Comparison of ENCODE assay signal across 11 cellular contexts in genomic region chr7:80098795-80099194, GRCh38. TPM values are rescaled to one million over a fixed set of nuclear protein-coding genes. Genes with fewer than 3 reads are reported as not detected.
DNase-seq lines count a peak whose midpoint lies in the region; ATAC-seq and TF ChIP-seq lines count a peak whose summit lies in the region.
"Had no signal": no experiment of that assay in that cellular context is flagged by ENCODE, and none has a peak within 500 bp of the region (broad histone marks: within the 10 kb centered on the region; RNA-seq: fewer than 3 reads in every experiment).

No MANE protein-coding gene starts in this region.

- no peak overlapping the region for H3K4me3 Mint-ChIP-seq in neural progenitor cell

- dilution Hi-C loops in mammary epithelial cell (cut with HindIII; ENCODE audit: low sequenced_read_pairs): loop anchor here (5.0 kb wide), 1 partner anchor 34 kb away; the partner anchor contains the start of gene GNAI1

- peaks cover 6% of the 10 kb centered on the region for H3K9me3 Mint-ChIP-seq in neural progenitor cell

- H3K4me3 ChIP-seq in mammary epithelial cell (replicated peaks in 1 of 3; ENCODE audit: insufficient read depth in 1 of 3, low read depth in 2 of 3, low read length in 3 of 3): no peak overlapping the region
- H3K4me3 ChIP-seq in neural progenitor cell: no peak overlapping the region

- H3K4me2 ChIP-seq in mammary epithelial cell (ENCODE audit: insufficient read depth, low read depth, low read length): no peak overlapping the region
- H3K4me2 ChIP-seq in neural progenitor cell: no peak overlapping the region

- DNase-seq in DMS 273 (lab: John Stamatoyannopoulos, UW; ENCODE audit: unreplicated experiment): peak; percentile 33
- no peak for DNase-seq in DMS 273 treated with DMSO at 0.1 percent for 48 hours (lab: John Stamatoyannopoulos, UW)
- DNase-seq in mammary epithelial cell: no peak
- peak; percentile 33 for DNase-seq in neural progenitor cell (ENCODE audit: low spot score)
- DNase-seq in stimulated activated CD4-positive, alpha-beta T cell treated with anti-CD3 and anti-CD28 coated beads, Interleukin-12 subunit alpha, Interleukin-12 subunit beta, amount 100 ng/mL, for 4 hours: no peak
- DNase-seq in activated gamma-delta T cell treated with Interleukin-2 at 50 U/mL for 16 hours: no peak
- DNase-seq: 8988T, amygdala, SW 1271 had no signal

- H3K9me3 ChIP-seq in mammary epithelial cell (replicated peaks; ENCODE audit: insufficient read depth, low read length) (no peaks in the 10 kb centered on the region), neural progenitor cell (ENCODE audit: low read depth) (no peaks in the 10 kb centered on the region)

- intact Hi-C loops in mammary epithelial cell (cut with micrococcal nuclease): no loop called here

- H3K4me1 ChIP-seq in mammary epithelial cell (ENCODE audit: insufficient read depth, low read length): no peaks in the 10 kb centered on the region
- no peaks in the 10 kb centered on the region for H3K4me1 ChIP-seq in neural progenitor cell

- H3K36me3 Mint-ChIP-seq in neural progenitor cell: no peaks in the 10 kb centered on the region

- CTCF ChIA-PET in mammary epithelial cell (lab: Charles Lee; ENCODE audit: low non-redundant PET): no interaction called here

- no peaks in the 10 kb centered on the region for H3K27me3 ChIP-seq in mammary epithelial cell (ENCODE audit: insufficient read depth, low read length)
- no peaks in the 10 kb centered on the region for H3K27me3 ChIP-seq in neural progenitor cell

- ATAC-seq in HG03342 (IDR thresholded peaks at IDR 0.05; ENCODE audit: unreplicated experiment) (peak; percentile 76), HG02571 (IDR thresholded peaks at IDR 0.05; ENCODE audit: unreplicated experiment) (no peak)

- no peaks in the 10 kb centered on the region for H3F3A ChIP-seq in neural progenitor cell (ENCODE audit: low read depth)

- H4K20me1 ChIP-seq in mammary epithelial cell (ENCODE audit: insufficient read depth, low read length) (no peaks in the 10 kb centered on the region), neural progenitor cell (ENCODE audit: low read depth) (no peaks in the 10 kb centered on the region)

- H3K79me2 ChIP-seq in mammary epithelial cell (ENCODE audit: insufficient read depth, low read length): no peaks in the 10 kb centered on the region
- H3K79me2 ChIP-seq in neural progenitor cell (ENCODE audit: low read depth): no peaks in the 10 kb centered on the region

- no peaks in the 10 kb centered on the region for H3K27me3 Mint-ChIP-seq in neural progenitor cell (ENCODE audit: insufficient read depth, low read depth)

- TF ChIP-seq CTCF in mammary epithelial cell (conservative IDR thresholded peaks at IDR 0.05 in 1 of 2, IDR thresholded peaks at IDR 0.05 in 1 of 2; ENCODE audit: extremely low read depth in 1 of 2, insufficient read depth in 1 of 2, low read depth in 1 of 2, low read length in 2 of 2) (peak; percentile 15 to 22), neural progenitor cell (IDR thresholded peaks at IDR 0.05) (peak; percentile 39)

- in situ Hi-C loops in mammary epithelial cell (cut with MboI; ENCODE audit: low sequenced_read_pairs in 2 of 2): loop anchor here (25.0 kb wide), 3 partner anchors 289 to 1364 kb away; no protein-coding TSS in a partner anchor

- H3K9ac ChIP-seq in mammary epithelial cell (ENCODE audit: insufficient read depth, low read length) (no peak overlapping the region), neural progenitor cell (no peak overlapping the region)

- no peaks in the 10 kb centered on the region for H3K4me1 Mint-ChIP-seq in neural progenitor cell

- H3K36me3 ChIP-seq in mammary epithelial cell (ENCODE audit: insufficient read depth, low read length): no peaks in the 10 kb centered on the region
- H3K36me3 ChIP-seq in neural progenitor cell: no peaks in the 10 kb centered on the region

- H2AFZ ChIP-seq in mammary epithelial cell (ENCODE audit: low read depth, low read length) (no peak overlapping the region), neural progenitor cell (replicated peaks) (peak overlapping the region; percentile 78)

- WGBS in mammary epithelial cell (ENCODE audit: low coverage, missing lambda C conversion rate): 100% methylated on average over 5 of the region's 6 CpGs

- no TSS peak for BruUV-seq in mammary epithelial cell (replicated peaks; lab: Mats Ljungman, UMichigan)

- H3K27ac ChIP-seq in mammary epithelial cell (ENCODE audit: insufficient read depth, low read depth, low read length) (no peak overlapping the region), neural progenitor cell (no peak overlapping the region)

- no peak overlapping the region for H3K27ac Mint-ChIP-seq in neural progenitor cell

RNA-seq across cellular contexts. Expression of gene GNAI1, which starts 35.8 kb away (rescaled TPM):
- total RNA-seq in mammary epithelial cell (10 to 100 TPM; 39.6 to 39.8 TPM), neural progenitor cell (ENCODE audit: low replicate concordance) (56.9 and 91.3 TPM in 2 replicates)
- polyA plus RNA-seq in mammary epithelial cell: 26.8 TPM
- 17.4 TPM for polyA minus RNA-seq in mammary epithelial cell

Comparison
In these comparisons a context has a peak if more than half of its experiments do, and no peak if none do; other contexts are left out.
1. DNase-seq: peak in DMS 273 (single experiment) and neural progenitor cell (single experiment); none in DMS 273 treated with DMSO at 0.1 percent for 48 hours (single experiment), mammary epithelial cell (single experiment), stimulated activated CD4-positive, alpha-beta T cell treated with anti-CD3 and anti-CD28 coated beads, Interleukin-12 subunit alpha, Interleukin-12 subunit beta, amount 100 ng/mL, for 4 hours (single experiment) and activated gamma-delta T cell treated with Interleukin-2 at 50 U/mL for 16 hours (single experiment).